In the genomic region with DNA sequence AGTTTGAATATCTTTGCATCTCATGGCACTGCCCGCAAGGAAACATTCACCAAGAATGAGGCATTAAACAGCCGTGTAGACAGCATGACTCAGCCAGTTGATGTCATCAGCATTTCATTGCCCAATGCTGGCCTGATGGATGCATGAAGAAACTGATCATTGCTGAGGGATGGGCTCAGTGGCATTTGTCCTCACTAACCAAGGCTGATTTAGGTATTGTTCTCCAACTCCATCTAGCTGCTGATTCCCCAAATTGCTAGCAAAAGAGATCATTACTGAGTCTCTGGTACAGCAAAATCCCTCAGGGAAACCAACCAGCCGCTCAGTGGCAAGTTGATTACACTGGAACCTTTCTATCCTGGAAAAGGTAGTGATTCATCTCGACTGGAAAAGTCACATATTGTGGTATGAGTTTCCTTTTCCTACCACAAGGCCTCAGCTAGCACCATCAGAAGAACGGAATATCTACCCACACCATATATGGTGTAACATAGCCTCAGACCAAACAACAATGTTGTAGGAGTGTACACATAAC, we compare ENCODE assay signal across 10 cellular contexts.
DNase-seq lines count a peak whose midpoint lies in the region.
"Had no signal": no experiment of that assay in that cellular context is flagged by ENCODE, and none has a peak within 500 bp of the region (broad histone marks: within the 10 kb centered on the region; RNA-seq: fewer than 3 reads in every experiment).

No MANE protein-coding gene starts in this region.

- intact Hi-C loops in cardiac septum (cut with DNase I), result no loop called here

- DNase-seq in A172 (ENCODE audit: low spot score) (peak; percentile 97), H4 (ENCODE audit: low spot score) (peak; percentile 91), SHP77 treated with DMSO at 0.1 percent for 48 hours (lab: John Stamatoyannopoulos, UW) (peak; percentile 49), fibroblast of the conjunctiva (ENCODE audit: low read depth) (peak; percentile 77), NCI-H345 treated with DMSO at 0.1 percent for 48 hours (lab: John Stamatoyannopoulos, UW; ENCODE audit: unreplicated experiment) (no peak), NCI-H1694 (lab: John Stamatoyannopoulos, UW) (no peak), cardiac septum (ENCODE audit: low spot score) (no peak)
- no peak for DNase-seq in activated CD4-positive, alpha-beta T cell treated with anti-CD3 and anti-CD28 coated beads for 4 hours
- DNase-seq: activated effector memory CD4-positive, alpha-beta T cell treated with anti-CD3 and anti-CD28 coated beads, Interleukin-2, amount 50 U/mL, for 16 hours; NCI-H510A had no signal

Comparison
In these comparisons a context has a peak if more than half of its experiments do, and no peak if none do; other contexts are left out.
1. DNase-seq: peak in A172 (single experiment), H4 (single experiment), SHP77 treated with DMSO at 0.1 percent for 48 hours (single experiment) and fibroblast of the conjunctiva (single experiment); none in NCI-H345 treated with DMSO at 0.1 percent for 48 hours (single experiment), NCI-H1694 (single experiment), cardiac septum (single experiment) and activated CD4-positive, alpha-beta T cell treated with anti-CD3 and anti-CD28 coated beads for 4 hours (0 of 2).